In genomic region chr16:58814348-58814801, GRCh38 we compare ENCODE assay signal across 8 cellular contexts.
DNase-seq lines count a peak whose midpoint lies in the region; ATAC-seq, FAIRE-seq and TF ChIP-seq lines count a peak whose summit lies in the region.

No MANE protein-coding gene starts in this region.

- no peaks in the 10 kb centered on the region for H3K36me3 ChIP-seq in K562 (ENCODE audit: control insufficient read depth, insufficient read depth, low read length)
- no peaks in the 10 kb centered on the region for H3K36me3 ChIP-seq in iPS DF 6.9 (ENCODE audit: control insufficient read depth, insufficient read depth, low read length)
- no peaks in the 10 kb centered on the region for H3K36me3 ChIP-seq in sigmoid colon

- H3K27me3 ChIP-seq in HL-60 (ENCODE audit: insufficient read depth, poor library complexity, severe bottlenecking) (no peaks in the 10 kb centered on the region), K562 (ENCODE audit: control insufficient read depth in 2 of 2, insufficient read depth in 2 of 2, low read length in 2 of 2) (no peaks in the 10 kb centered on the region), iPS DF 6.9 (ENCODE audit: control insufficient read depth, insufficient read depth, low read length) (no peaks in the 10 kb centered on the region), sigmoid colon (no peaks in the 10 kb centered on the region)

- H3K4me1 ChIP-seq in K562 (replicated peaks in 1 of 2; ENCODE audit: control insufficient read depth in 2 of 2, insufficient read depth in 2 of 2, low read length in 2 of 2) (peaks cover 0 to 3% of the 10 kb centered on the region in 2 experiments; a peak in 2 of 5 replicates), iPS DF 6.9 (ENCODE audit: control insufficient read depth, insufficient read depth, low read length) (no peaks in the 10 kb centered on the region), sigmoid colon (peaks cover 0 to 6% (median 2%) of the 10 kb centered on the region in 4 donors)

- no peak for TF ChIP-seq POLR2A in K562 (conservative IDR thresholded peaks at IDR 0.05)
- TF ChIP-seq POLR2A in sigmoid colon (IDR thresholded peaks at IDR 0.05): no peak

- H3K9ac ChIP-seq in K562 (ENCODE audit: insufficient read depth in 1 of 2, low read depth in 2 of 2, low read length in 2 of 2): peak overlapping the region in 1 of 2 experiments; percentile 57; a peak in 1 of 4 replicates

- in situ Hi-C loops in SK-MEL-5 (cut with HindIII; ENCODE audit: low pct_unique_long_range_greater_than_20kb, low sequenced_read_pairs): no loop called here
- in situ Hi-C loops in K562 (cut with MboI): no loop called here

- no peaks in the 10 kb centered on the region for H4K20me1 ChIP-seq in K562 (replicated peaks; ENCODE audit: control insufficient read depth, insufficient read depth, low read length)

- H3K9me1 ChIP-seq in K562 (ENCODE audit: control insufficient read depth, insufficient read depth, low read length): no peaks in the 10 kb centered on the region

- POLR2A ChIA-PET in K562 (lab: Yijun Ruan, JAX): interaction anchor here (0.6 to 1.7 kb wide), 5 partner anchors 11 to 839 kb away, joined by 3 to 4 read pairs (median 4); no protein-coding TSS in a partner anchor

- no peaks in the 10 kb centered on the region for H3K79me2 ChIP-seq in K562 (ENCODE audit: control insufficient read depth, insufficient read depth, low read length)

- FAIRE-seq in K562 (lab: Jason Lieb, UNC): peak; percentile 96

- no peaks in the 10 kb centered on the region for H3K9me3 ChIP-seq in K562 (replicated peaks; ENCODE audit: control insufficient read depth, insufficient read depth, low read depth, low read length)
- H3K9me3 ChIP-seq in iPS DF 6.9 (ENCODE audit: control insufficient read depth, insufficient read depth, low read length): no peaks in the 10 kb centered on the region
- H3K9me3 ChIP-seq in sigmoid colon: no peaks in the 10 kb centered on the region

- TF ChIP-seq CTCF in HL-60 (IDR thresholded peaks at IDR 0.05; ENCODE audit: insufficient read depth, low read length) (peak; percentile 60), K562 (IDR thresholded peaks at IDR 0.05 in 2 of 3, conservative IDR thresholded peaks at IDR 0.05 in 1 of 3; ENCODE audit: insufficient read depth in 2 of 3, low read depth in 1 of 3, low read length in 3 of 3) (peak; percentile 70 to 91 (median 90)), sigmoid colon (IDR thresholded peaks at IDR 0.05) (peak; percentile 42 to 87 (median 68))

- peak; percentile 85 to 88 for TF ChIP-seq RAD21 in K562 (CRISPR knock-in tag; conservative IDR thresholded peaks at IDR 0.05 in 1 of 2, IDR thresholded peaks at IDR 0.05 in 1 of 2)

- DNase-seq in D341Med (ENCODE audit: low spot score) (peak; percentile 71), HL-60 (ENCODE audit: low read depth in 1 of 2, low spot score in 1 of 2) (peak; percentile 10 to 34), SK-MEL-5 (ENCODE audit: low read depth, low spot score) (peak; percentile 60), K562 (ENCODE audit: extremely low read depth in 1 of 4, low spot score in 3 of 4) (peak; percentile 61 to 76 (median 72)), iPS DF 6.9 (ENCODE audit: low read depth, low spot score) (no peak), sigmoid colon (no peak)

- ATAC-seq in GM19324 (IDR thresholded peaks at IDR 0.05; ENCODE audit: low FRiP score, unreplicated experiment) (peak; percentile 62), K562 (peak; percentile 90), HG03025 (IDR thresholded peaks at IDR 0.05; ENCODE audit: low FRiP score, unreplicated experiment) (no peak)

- CTCF ChIA-PET in K562 (lab: Yijun Ruan, JAX; ENCODE audit: low intra/inter-chr PET ratio): no interaction called here

- H3K27ac ChIP-seq in HL-60 (replicated peaks): no peak overlapping the region
- no peak overlapping the region for H3K27ac ChIP-seq in K562 (ENCODE audit: extremely low read depth, low read depth, low read length)
- H3K27ac ChIP-seq in iPS DF 6.9 (ENCODE audit: low read length): no peak overlapping the region
- H3K27ac ChIP-seq in sigmoid colon: peak overlapping the region in 2 of 4 donors; percentile 52 to 53

- H3K4me3 ChIP-seq in HL-60 (replicated peaks; ENCODE audit: insufficient read depth, low read length): peak overlapping the region; percentile 18; the same call in 1 of the 2 replicates
- H3K4me3 ChIP-seq in K562: no peak overlapping the region
- peak overlapping the region; percentile 2; the same call in 1 of the 2 replicates for H3K4me3 ChIP-seq in iPS DF 6.9 (ENCODE audit: low read length)
- H3K4me3 ChIP-seq in sigmoid colon: peak overlapping the region in 3 of 4 donors; percentile 28 to 40 (median 31)

- TF ChIP-seq EP300 in K562 (IDR thresholded peaks at IDR 0.05; ENCODE audit: low read length) (no peak), sigmoid colon (IDR thresholded peaks at IDR 0.05) (no peak)

- intact Hi-C loops in K562 (cut with micrococcal nuclease) (no loop called here), sigmoid colon (cut with DNase I) (no loop called here)

- peak overlapping the region; percentile 20; the same call in 1 of the 2 replicates for H3K4me2 ChIP-seq in K562 (ENCODE audit: insufficient read depth, low read length)

- H2AFZ ChIP-seq in K562 (ENCODE audit: low read depth, low read length): peak overlapping the region; percentile 13; the same call in 1 of the 2 replicates

- whole genome bisulfite sequencing in K562 (ENCODE audit: insufficient coverage, low coverage, missing lambda C conversion rate): 4% methylated on average over 12 of the region's 12 CpGs
- no CpG with 5 or more reads among the region's 12 CpGs for WGBS in iPS DF 6.9 (ENCODE audit: insufficient coverage, insufficient read length)
- WGBS in sigmoid colon, 2 donors: 4% methylated on average over 12 of the region's 12 CpGs

- BruUV-seq in K562 (replicated peaks; lab: Mats Ljungman, UMichigan): no TSS peak

TF ChIP-seq in K562, 482 proteins besides CTCF, POLR2A, EP300 and RAD21:
- TF ChIP-seq CREM (IDR thresholded peaks at IDR 0.05; ENCODE audit: low read depth): peak; percentile 20; the same call in 1 of the 2 replicates
- TF ChIP-seq DEAF1 (CRISPR knock-in tag; IDR thresholded peaks at IDR 0.05): peak; percentile 48; the same call in 1 of the 2 replicates
- peak; percentile 84 for TF ChIP-seq SMC3 (conservative IDR thresholded peaks at IDR 0.05; ENCODE audit: insufficient read depth, low read depth, low read length)
- 0 out of 2 replicates have a peak, but pooled peaks have one; percentile 60 for TF ChIP-seq XRCC5 (IDR thresholded peaks at IDR 0.05; ENCODE audit: low read depth, low read length)
- TF ChIP-seq NONO (IDR thresholded peaks at IDR 0.05; ENCODE audit: low read depth in 2 of 2, low read length in 1 of 2): no peak
- TF ChIP-seq IRF9 (tag; IDR thresholded peaks at IDR 0.05): no peak
- peak; percentile 73; the same call in 1 of the 2 replicates for TF ChIP-seq STAG1 (CRISPR knock-in tag; IDR thresholded peaks at IDR 0.05; ENCODE audit: borderline replicate concordance)
- TF ChIP-seq ARID2 (IDR thresholded peaks at IDR 0.05): 0 out of 2 replicates have a peak, but pooled peaks have one; percentile 27

Comparison
In these comparisons a context has a peak if more than half of its experiments do, and no peak if none do; other contexts are left out.
1. DNase-seq: peak in D341Med (single experiment), HL-60 (2 of 2), SK-MEL-5 (single experiment) and K562 (4 of 4); none in iPS DF 6.9 (single experiment) and sigmoid colon (single experiment).
2. Peak in every context shown above with its lines, with median percentiles within 50 percentile points of each other: CTCF ChIP-seq.